In genomic region chr16:49492090-49492801, GRCh38 we compare ENCODE assay signal across 8 cellular contexts.
A peak's percentile ranks its signal among the peaks of the same experiment; 100 is the strongest.
DNase-seq lines count a peak whose midpoint lies in the region; ATAC-seq and TF ChIP-seq lines count a peak whose summit lies in the region.

No MANE protein-coding gene starts in this region.

- H3K36me3 ChIP-seq in right lobe of liver, result no peaks in the 10 kb centered on the region

- ATAC-seq in HG02642 (IDR thresholded peaks at IDR 0.05; ENCODE audit: poor library complexity, unreplicated experiment) (peak; percentile 75), right lobe of liver (peak; percentile 90 to 94 (median 91)), HG03097 (IDR thresholded peaks at IDR 0.05; ENCODE audit: low FRiP score, unreplicated experiment) (no peak)

- in situ Hi-C loops in G401 (cut with HindIII; ENCODE audit: low sequenced_read_pairs), result no loop called here

- peak overlapping the region; percentile 35 to 58 (median 51) for H3K4me3 ChIP-seq in right lobe of liver

- intact Hi-C loops in right lobe of liver (cut with DNase I), result loop anchor here in 1 of 2 donors (5.0 kb wide), 1 partner anchor 105 kb away; no protein-coding TSS in a partner anchor

- DNase-seq in G401 (ENCODE audit: low spot score) (peak; percentile 53), SK-N-DZ (ENCODE audit: low spot score) (peak; percentile 55), cerebellum (ENCODE audit: low spot score) (peak; percentile 66), right lobe of liver (peak; percentile 66 to 76 (median 68)), NCI-H446 treated with DMSO at 0.1 percent for 48 hours (lab: John Stamatoyannopoulos, UW) (no peak)
- DNase-seq in stimulated activated CD8-positive, alpha-beta memory T cell treated with anti-CD3 and anti-CD28 coated beads, Interleukin-4, amount 100 ng/mL, for 48 hours, result peak; percentile 65

- no peaks in the 10 kb centered on the region for H3K4me1 ChIP-seq in right lobe of liver

- no peaks in the 10 kb centered on the region for H3K27me3 ChIP-seq in right lobe of liver

- H3K27ac ChIP-seq in right lobe of liver, result peak overlapping the region; percentile 43 to 69 (median 50)

- 18% methylated on average over 2 of the region's 51 CpGs for WGBS in right lobe of liver (ENCODE audit: insufficient coverage, low coverage, low lambda C conversion rate, missing lambda C conversion rate)

- no peak for TF ChIP-seq POLR2A in right lobe of liver (IDR thresholded peaks at IDR 0.05)

- peak; percentile 84 to 94 (median 89) for TF ChIP-seq CTCF in right lobe of liver (IDR thresholded peaks at IDR 0.05)

- H3K9me3 ChIP-seq in right lobe of liver, result no peaks in the 10 kb centered on the region
